Comparison of ENCODE assay signal across 10 cellular contexts in the genomic region with DNA sequence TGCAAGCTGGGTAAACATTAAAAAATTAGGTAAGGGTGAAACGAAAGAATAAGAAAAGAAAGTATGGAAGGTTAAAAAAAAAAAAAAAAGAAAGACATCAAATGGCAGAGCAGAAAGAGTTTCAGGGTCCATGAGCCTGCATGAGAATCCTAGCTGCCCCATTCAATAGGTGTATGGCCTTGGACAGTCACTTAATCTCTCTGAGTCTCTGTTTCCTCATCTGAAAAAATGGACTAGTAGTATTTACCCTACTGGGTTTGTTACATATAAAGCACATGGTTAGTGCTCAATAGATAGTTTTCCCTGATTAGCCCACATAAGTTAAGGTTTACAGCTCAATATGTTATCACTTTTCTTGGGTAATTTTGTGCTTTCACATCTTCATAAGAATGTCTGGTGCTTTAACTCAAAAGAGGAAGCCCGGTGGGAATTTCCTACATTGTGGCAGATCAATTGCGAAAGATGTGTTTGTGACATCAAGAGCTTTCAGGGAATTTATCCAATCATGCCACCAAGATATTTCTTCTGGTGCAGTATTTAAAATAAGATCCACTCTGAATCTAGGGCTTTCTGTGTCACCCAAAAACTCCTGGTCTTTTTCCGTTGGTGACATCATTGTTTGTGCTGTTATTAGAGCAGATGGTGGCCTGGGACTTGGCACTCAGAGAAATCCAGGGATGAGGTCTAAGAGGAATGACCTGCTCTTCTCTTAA. TPM values are rescaled to one million over a fixed set of nuclear protein-coding genes. Genes with fewer than 3 reads are reported as not detected.
DNase-seq lines count a peak whose midpoint lies in the region; ATAC-seq and TF ChIP-seq lines count a peak whose summit lies in the region.
"Had no signal": no experiment of that assay in that cellular context is flagged by ENCODE, and none has a peak within 500 bp of the region (broad histone marks: within the 10 kb centered on the region; RNA-seq: fewer than 3 reads in every experiment).

No MANE protein-coding gene starts in this region.

- peak; percentile 59 for ATAC-seq in left lung
- ATAC-seq in GM18520 (IDR thresholded peaks at IDR 0.05; ENCODE audit: unreplicated experiment) = no peak
- ATAC-seq: effector memory CD8-positive, alpha-beta T cell had no signal

- in situ Hi-C loops in GM23248 (cut with MboI) = no loop called here

- no peaks in the 10 kb centered on the region for H3K79me2 ChIP-seq in GM23248 (ENCODE audit: insufficient read depth)

- H3K36me3 ChIP-seq in GM23248 (ENCODE audit: low read depth) (no peaks in the 10 kb centered on the region), left lung (no peaks in the 10 kb centered on the region)

- H4K20me1 ChIP-seq in GM23248 (ENCODE audit: insufficient read depth) = no peaks in the 10 kb centered on the region

- H3K4me1 ChIP-seq in GM23248 (ENCODE audit: insufficient read depth) (no peaks in the 10 kb centered on the region), left lung (peaks cover 12 to 52% of the 10 kb centered on the region in 2 donors)

- H2AFZ ChIP-seq in GM23248 = no peak overlapping the region

- no peaks in the 10 kb centered on the region for H3K27me3 ChIP-seq in GM23248 (replicated peaks; ENCODE audit: insufficient read depth)
- no peaks in the 10 kb centered on the region for H3K27me3 ChIP-seq in left lung

- H3K9me3 ChIP-seq in GM23248 (ENCODE audit: low read depth) (no peaks in the 10 kb centered on the region), left lung (no peaks in the 10 kb centered on the region)

- DNase-seq in AG08395 (ENCODE audit: low spot score) (peak; percentile 33), GM23248 (peak; percentile 64), SHP77 treated with DMSO at 0.1 percent for 48 hours (lab: John Stamatoyannopoulos, UW) (peak; percentile 81), left lung (no peak), GOT3 (lab: John Stamatoyannopoulos, UW) (no peak), NCI-H2171 treated with DMSO at 0.1 percent for 48 hours (lab: John Stamatoyannopoulos, UW) (no peak)
- DNase-seq in activated CD4-positive, alpha-beta T cell treated with anti-CD3 and anti-CD28 coated beads for 4 hours = no peak
- DNase-seq: activated naive CD4-positive, alpha-beta T cell treated with anti-CD3 and anti-CD28 coated beads, Interleukin-2, amount 50 U/mL, for 16 hours; effector memory CD8-positive, alpha-beta T cell had no signal

- H3K9ac ChIP-seq in GM23248 = no peak overlapping the region

- H3F3A ChIP-seq in GM23248 (ENCODE audit: insufficient read depth) = no peaks in the 10 kb centered on the region

- no peak for TF ChIP-seq CTCF in left lung (IDR thresholded peaks at IDR 0.05)

- no peak overlapping the region for H3K4me2 ChIP-seq in GM23248 (ENCODE audit: unreplicated experiment)

- WGBS in GM23248 (ENCODE audit: low coverage in 1 of 2, low lambda C conversion rate in 2 of 2, missing lambda C conversion rate in 2 of 2), 2 experiments = 81% methylated on average over 4 of the region's 4 CpGs

- H3K9me2 ChIP-seq in GM23248 (ENCODE audit: insufficient read depth) = no peaks in the 10 kb centered on the region

- no peak overlapping the region for H3K27ac ChIP-seq in GM23248
- peak overlapping the region in 1 of 2 donors; percentile 68 for H3K27ac ChIP-seq in left lung

- intact Hi-C loops in left lung (cut with DNase I) = no loop called here

- no peak overlapping the region for H3K4me3 ChIP-seq in GM23248
- no peak overlapping the region for H3K4me3 ChIP-seq in left lung

RNA-seq across cellular contexts. Expression of gene UBE2E1, which starts 57.2 kb away (rescaled TPM):
- 49.3 and 65.3 TPM in 2 replicates for total RNA-seq in GM23248 (2014; rRNA removed; shearing (Covaris generic))
- polyA plus RNA-seq in GM23248 (2016; fragmentation: Nextera tagmentation; extraction: Ambion mirVana) = 9.0 and 10.1 TPM in 2 replicates
- total RNA-seq in left lung = 10 to 100 TPM; 89.1 to 96.9 TPM

Comparison
In these comparisons a context has a peak if more than half of its experiments do, and no peak if none do; other contexts are left out.
1. DNase-seq: peak in AG08395 (single experiment), GM23248 (single experiment) and SHP77 treated with DMSO at 0.1 percent for 48 hours (single experiment); none in left lung (0 of 2), GOT3 (single experiment), activated CD4-positive, alpha-beta T cell treated with anti-CD3 and anti-CD28 coated beads for 4 hours (0 of 2) and NCI-H2171 treated with DMSO at 0.1 percent for 48 hours (single experiment).